15 cellular contexts compared by ENCODE assay signal in the genomic region with DNA sequence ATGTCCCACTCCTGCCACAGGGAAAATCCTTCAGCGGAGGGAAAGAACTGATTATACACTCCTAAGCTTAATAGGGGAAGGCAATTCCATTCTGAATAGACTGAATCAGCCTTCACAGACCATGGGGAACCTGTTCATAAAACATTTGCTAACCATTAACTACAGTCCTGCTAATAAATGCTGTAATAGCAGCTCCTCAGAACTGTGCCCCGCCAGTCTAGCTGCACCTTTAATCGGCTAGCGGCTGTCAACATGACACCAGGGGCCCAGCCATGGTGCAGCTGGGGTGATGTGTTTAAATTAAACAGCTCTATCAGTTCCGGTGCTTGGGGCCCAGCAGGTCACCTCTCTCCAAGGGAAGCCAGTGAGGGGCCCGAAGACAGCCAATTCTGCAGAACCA.
"Had no signal": no experiment of that assay in that cellular context is flagged by ENCODE, and none has a peak within 500 bp of the region (broad histone marks: within the 10 kb centered on the region; RNA-seq: fewer than 3 reads in every experiment).

No MANE protein-coding gene starts in this region.

- H3K27ac ChIP-seq: esophagus squamous epithelium, prostate gland, upper lobe of left lung had no signal

- ATAC-seq: sciatic nerve had no signal

- H3K9me3 ChIP-seq: esophagus squamous epithelium, prostate gland, upper lobe of left lung had no signal

- H3K4me1 ChIP-seq: esophagus squamous epithelium, prostate gland, upper lobe of left lung had no signal

- H3K4me3 ChIP-seq: esophagus squamous epithelium, prostate gland, upper lobe of left lung had no signal

- H3K27me3 ChIP-seq: esophagus squamous epithelium, upper lobe of left lung had no signal

- H3K36me3 ChIP-seq: esophagus squamous epithelium, prostate gland, upper lobe of left lung had no signal

- DNase-seq: activated CD4-positive, alpha-beta T cell treated with anti-CD3 and anti-CD28 coated beads for 1 hour; activated CD4-positive, alpha-beta T cell treated with anti-CD3 and anti-CD28 coated beads, Interleukin-2, amount 50 U/mL, for 48 hours; activated gamma-delta T cell; activated T-cell treated with anti-CD3 and anti-CD28 coated beads, Interleukin-2, amount 50 U/mL, for 48 hours; amygdala; esophagus squamous epithelium; foreskin fibroblast; naive B cell; nucleus accumbens; stimulated activated CD4-positive, alpha-beta T cell treated with anti-CD3 and anti-CD28 coated beads, Interleukin-12 subunit alpha, Interleukin-12 subunit beta, amount 100 ng/mL, for 4 hours; stimulated activated naive CD4-positive, alpha-beta T cell treated with Interleukin-2 at 50 U/mL for 16 hours; SW 1271; upper lobe of left lung had no signal
